In the genomic region with DNA sequence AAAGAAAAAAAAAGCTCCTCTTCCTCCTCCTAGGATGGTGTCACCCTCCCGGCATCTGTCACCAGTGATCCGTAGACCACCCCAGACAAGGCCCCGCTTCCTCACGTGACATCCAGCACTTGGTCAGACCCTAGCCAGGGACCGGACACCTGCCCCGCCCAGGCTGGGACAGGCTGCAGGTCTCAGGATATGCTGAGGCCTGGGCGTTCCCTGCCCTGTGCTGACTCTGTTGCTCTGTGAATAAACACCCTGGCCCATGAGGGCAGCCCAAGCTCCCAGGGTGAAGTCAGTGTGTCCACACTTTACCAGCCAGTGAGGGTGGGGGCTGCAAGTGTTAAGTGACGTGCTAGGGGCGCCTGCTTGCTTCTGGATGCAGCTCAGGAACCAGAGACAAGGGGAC, we compare ENCODE assay signal across 14 cellular contexts. TPM values are rescaled to one million over a fixed set of nuclear protein-coding genes. Genes with fewer than 3 reads are reported as not detected.
DNase-seq lines count a peak whose midpoint lies in the region; ATAC-seq and TF ChIP-seq lines count a peak whose summit lies in the region.
"Had no signal": no experiment of that assay in that cellular context is flagged by ENCODE, and none has a peak within 500 bp of the region (broad histone marks: within the 10 kb centered on the region; RNA-seq: fewer than 3 reads in every experiment).

No MANE protein-coding gene starts in this region.

- H3K27me3 ChIP-seq in HUES6 (ENCODE audit: control insufficient read depth, insufficient read depth, low read length) (no peaks in the 10 kb centered on the region), endodermal cell (ENCODE audit: control insufficient read depth, insufficient read depth, low read length, poor library complexity, severe bottlenecking) (no peaks in the 10 kb centered on the region), neural progenitor cell (no peaks in the 10 kb centered on the region)
- H3K27me3 ChIP-seq: gastrocnemius medialis, left lung, sigmoid colon had no signal

- H3K36me3 ChIP-seq in HUES6 (ENCODE audit: control insufficient read depth, insufficient read depth, low read length), result peaks cover 51% of the 10 kb centered on the region
- H3K36me3 ChIP-seq in endodermal cell (ENCODE audit: control insufficient read depth, insufficient read depth, low read length), result peaks cover 34% of the 10 kb centered on the region
- H3K36me3 ChIP-seq in neural progenitor cell, result no peaks in the 10 kb centered on the region

- H3K4me3 ChIP-seq in HUES6 (ENCODE audit: low read depth, low read length) (no peak overlapping the region), endodermal cell (ENCODE audit: low read length) (no peak overlapping the region), neural progenitor cell (no peak overlapping the region)
- H3K4me3 ChIP-seq: gastrocnemius medialis, left lung, sigmoid colon had no signal

- WGBS in endodermal cell (ENCODE audit: insufficient coverage in 1 of 2, insufficient read length in 1 of 2), 2 experiments, result 93% methylated on average over 9 of the region's 9 CpGs; no CpG with 5 or more reads in 1 of the 2 experiments

- H3K27me3 Mint-ChIP-seq in CD14-positive monocyte (ENCODE audit: low read depth in 3 of 3) (no peaks in the 10 kb centered on the region), endodermal cell (ENCODE audit: insufficient read depth) (no peaks in the 10 kb centered on the region), neural progenitor cell (ENCODE audit: insufficient read depth, low read depth) (peaks cover 3% of the 10 kb centered on the region)
- H3K27me3 Mint-ChIP-seq: type B pancreatic cell had no signal

- intact Hi-C loops in CD14-positive monocyte (cut with micrococcal nuclease), result no loop called here

- H3K36me3 Mint-ChIP-seq in CD14-positive monocyte (peaks cover 29 to 38% of the 10 kb centered on the region in 2 donors), endodermal cell (ENCODE audit: low read depth) (peaks cover 28% of the 10 kb centered on the region), neural progenitor cell (peaks cover 12% of the 10 kb centered on the region)
- H3K36me3 Mint-ChIP-seq: type B pancreatic cell had no signal

- H3K9me3 ChIP-seq in HUES6 (ENCODE audit: control insufficient read depth, insufficient read depth, low read depth, low read length) (no peaks in the 10 kb centered on the region), endodermal cell (ENCODE audit: control insufficient read depth, low read length) (no peaks in the 10 kb centered on the region), neural progenitor cell (ENCODE audit: low read depth) (no peaks in the 10 kb centered on the region)
- H3K9me3 ChIP-seq: gastrocnemius medialis, left lung, sigmoid colon had no signal

- H3K27ac Mint-ChIP-seq in CD14-positive monocyte (peak overlapping the region in 1 of 7 donors; percentile 65), endodermal cell (no peak overlapping the region), neural progenitor cell (no peak overlapping the region)
- H3K27ac Mint-ChIP-seq: activated CD8-positive, alpha-beta T cell treated with anti-CD3 and anti-CD28 coated beads, Interleukin-2, amount 10 ng/mL, durations not matched to agents 7 days and 5 days; type B pancreatic cell had no signal

- DNase-seq in CD14-positive monocyte (ENCODE audit: low spot score), result peak; percentile 22
- peak; percentile 38 for DNase-seq in endodermal cell
- no peak for DNase-seq in neural progenitor cell (ENCODE audit: low spot score)
- no peak for DNase-seq in NCI-H446 (lab: John Stamatoyannopoulos, UW)
- DNase-seq in NCI-H1436 (lab: John Stamatoyannopoulos, UW), result no peak
- DNase-seq: activated CD8-positive, alpha-beta T cell treated with anti-CD3 and anti-CD28 coated beads, Interleukin-2, amount 10 ng/mL, durations not matched to agents 7 days and 5 days; gastrocnemius medialis; NCI-H1105 treated with DMSO at 0.1 percent for 48 hours; stimulated activated naive CD8-positive, alpha-beta T cell treated with anti-CD3 and anti-CD28 coated beads, Interleukin-15, Interleukin-2, amounts not matched to agents 100 U/mL and 50 U/mL, for 24 hours had no signal

- TF ChIP-seq CTCF in CD14-positive monocyte (IDR thresholded peaks at IDR 0.05) (no peak), endodermal cell (conservative IDR thresholded peaks at IDR 0.05) (no peak), neural progenitor cell (IDR thresholded peaks at IDR 0.05) (no peak)

- no peaks in the 10 kb centered on the region for H3K9me3 Mint-ChIP-seq in CD14-positive monocyte
- H3K9me3 Mint-ChIP-seq in endodermal cell, result no peaks in the 10 kb centered on the region
- no peaks in the 10 kb centered on the region for H3K9me3 Mint-ChIP-seq in neural progenitor cell
- H3K9me3 Mint-ChIP-seq: type B pancreatic cell had no signal

- H3K79me2 ChIP-seq in neural progenitor cell (ENCODE audit: low read depth), result peaks cover 23% of the 10 kb centered on the region

- no peak for ATAC-seq in GM19395 (IDR thresholded peaks at IDR 0.05; ENCODE audit: unreplicated experiment)
- ATAC-seq: activated CD8-positive, alpha-beta T cell treated with anti-CD3 and anti-CD28 coated beads, Interleukin-2, amount 10 ng/mL, durations not matched to agents 7 days and 5 days; gastrocnemius medialis; left lung; stimulated activated naive CD8-positive, alpha-beta T cell treated with anti-CD3 and anti-CD28 coated beads, Interleukin-15, Interleukin-2, amounts not matched to agents 100 U/mL and 50 U/mL, for 24 hours had no signal

- no peak overlapping the region for H2AFZ ChIP-seq in neural progenitor cell (replicated peaks)

- peaks cover 4% of the 10 kb centered on the region; the same call in 1 of the 2 replicates for H3K4me1 ChIP-seq in HUES6 (ENCODE audit: control insufficient read depth, insufficient read depth, low read length)
- H3K4me1 ChIP-seq in endodermal cell (ENCODE audit: control insufficient read depth, insufficient read depth, low read length), result no peaks in the 10 kb centered on the region
- H3K4me1 ChIP-seq in neural progenitor cell, result peaks cover 7% of the 10 kb centered on the region

- no peak overlapping the region for H3K4me3 Mint-ChIP-seq in CD14-positive monocyte
- H3K4me3 Mint-ChIP-seq in endodermal cell, result no peak overlapping the region
- H3K4me3 Mint-ChIP-seq in neural progenitor cell, result peak overlapping the region; percentile 64
- H3K4me3 Mint-ChIP-seq: activated CD8-positive, alpha-beta T cell treated with anti-CD3 and anti-CD28 coated beads, Interleukin-2, amount 10 ng/mL, durations not matched to agents 7 days and 5 days; type B pancreatic cell had no signal

- no peak overlapping the region for H3K4me2 ChIP-seq in neural progenitor cell

- H3K27ac ChIP-seq in HUES6 (ENCODE audit: low read depth, low read length), result no peak overlapping the region
- H3K27ac ChIP-seq in endodermal cell (ENCODE audit: low read depth, low read length), result no peak overlapping the region
- H3K27ac ChIP-seq in neural progenitor cell, result no peak overlapping the region
- H3K27ac ChIP-seq: gastrocnemius medialis, left lung had no signal

- peak overlapping the region; percentile 9 for H3K9ac ChIP-seq in HUES6 (ENCODE audit: low read length)
- H3K9ac ChIP-seq in endodermal cell (ENCODE audit: extremely low read depth, low read length, poor library complexity, severe bottlenecking), result no peak overlapping the region
- H3K9ac ChIP-seq in neural progenitor cell, result no peak overlapping the region

- H4K20me1 ChIP-seq in neural progenitor cell (ENCODE audit: low read depth), result peaks cover 34% of the 10 kb centered on the region

- peaks cover 4% of the 10 kb centered on the region for H3F3A ChIP-seq in neural progenitor cell (ENCODE audit: low read depth)

- peaks cover 11% of the 10 kb centered on the region for H3K4me1 Mint-ChIP-seq in CD14-positive monocyte
- peaks cover 3% of the 10 kb centered on the region for H3K4me1 Mint-ChIP-seq in endodermal cell
- H3K4me1 Mint-ChIP-seq in neural progenitor cell, result peaks cover 7% of the 10 kb centered on the region

RNA-seq across cellular contexts. Expression of a gene that starts 5.6 kb away (rescaled TPM):
- polyA plus RNA-seq in CD14-positive monocyte, result 100 to 1,000 TPM; 245 to 264 TPM
- total RNA-seq in endodermal cell, result 100 to 1,000 TPM; 326 to 339 TPM
- polyA plus RNA-seq in endodermal cell (2013, experiment 1 of 2), result 226 TPM
- 225 TPM for polyA plus RNA-seq in endodermal cell (2013, experiment 2 of 2)
- total RNA-seq in neural progenitor cell (ENCODE audit: low replicate concordance), result 269 and 293 TPM in 2 replicates

RNA-seq across cellular contexts. Expression of a gene that starts 8.4 kb away (rescaled TPM):
- polyA plus RNA-seq in CD14-positive monocyte, result under 1 TPM in 1 of 2 donors, not detected in 1; 0.07 TPM
- total RNA-seq in endodermal cell (10 to 100 TPM in 1 of 2 donors, 1 to 10 TPM in 1; 6.8 to 15.4 TPM), neural progenitor cell (ENCODE audit: low replicate concordance) (2.6 and 8.3 TPM in 2 replicates)
- 11.5 TPM for polyA plus RNA-seq in endodermal cell (2013, experiment 1 of 2)
- polyA plus RNA-seq in endodermal cell (2013, experiment 2 of 2), result 9.9 TPM

RNA-seq across cellular contexts. Expression of a gene that starts 11.3 kb away (rescaled TPM):
- polyA plus RNA-seq in CD14-positive monocyte, result 100 to 1,000 TPM in 1 of 2 donors, 10 to 100 TPM in 1; 94.3 to 163 TPM
- total RNA-seq in endodermal cell (100 to 1,000 TPM; 107 to 122 TPM), neural progenitor cell (ENCODE audit: low replicate concordance) (58.8 and 110 TPM in 2 replicates)
- polyA plus RNA-seq in endodermal cell (2013, experiment 1 of 2), result 171 TPM
- 174 TPM for polyA plus RNA-seq in endodermal cell (2013, experiment 2 of 2)

RNA-seq across cellular contexts. Expression of a gene that starts 18.3 kb away (rescaled TPM):
- polyA plus RNA-seq in CD14-positive monocyte, result under 1 TPM; 0.10 to 0.18 TPM
- total RNA-seq in endodermal cell (1 to 10 TPM; 1.4 to 3.5 TPM), neural progenitor cell (ENCODE audit: low replicate concordance) (0.77 TPM in 1 of 2 replicates, not detected in the other)
- 1.9 TPM for polyA plus RNA-seq in endodermal cell (2013, experiment 1 of 2)
- polyA plus RNA-seq in endodermal cell (2013, experiment 2 of 2), result 1.7 TPM

RNA-seq across cellular contexts. Expression of a gene that starts 25.8 kb away (rescaled TPM):
- 1 to 10 TPM; 1.6 to 2.0 TPM for polyA plus RNA-seq in CD14-positive monocyte
- total RNA-seq in endodermal cell (10 to 100 TPM; 45.9 to 55.1 TPM), neural progenitor cell (ENCODE audit: low replicate concordance) (16.1 and 33.9 TPM in 2 replicates)
- 20.1 TPM for polyA plus RNA-seq in endodermal cell (2013, experiment 1 of 2)
- 20.4 TPM for polyA plus RNA-seq in endodermal cell (2013, experiment 2 of 2)

Comparison
In these comparisons a context has a peak if more than half of its experiments do, and no peak if none do; other contexts are left out.
1. DNase-seq: peak in CD14-positive monocyte (single experiment) and endodermal cell (single experiment); none in neural progenitor cell (single experiment), NCI-H446 (0 of 2) and NCI-H1436 (single experiment).